Comparison of ENCODE assay signal across 8 cellular contexts in genomic region chr20:32765230-32765875, GRCh38. TPM values are rescaled to one million over a fixed set of nuclear protein-coding genes. Genes with fewer than 3 reads are reported as not detected.
DNase-seq lines count a peak whose midpoint lies in the region; ATAC-seq, FAIRE-seq and TF ChIP-seq lines count a peak whose summit lies in the region.
"Not testable (repeated sequence)": the region's sequence is repeated elsewhere in the genome, so short reads cannot be mapped to it uniquely, and the experiment has no call there.
"Had no signal": no experiment of that assay in that cellular context is flagged by ENCODE, and none has a peak within 500 bp of the region (broad histone marks: within the 10 kb centered on the region; RNA-seq: fewer than 3 reads in every experiment).

No MANE protein-coding gene starts in this region.

- POLR2A ChIA-PET in HCT116 (lab: Charles Lee), result interaction anchor here (0.6 to 1.0 kb wide), 7 partner anchors 10 to 648 kb away, joined by 3 to 7 read pairs (median 4); no protein-coding TSS in a partner anchor

- FAIRE-seq in astrocyte (lab: Jason Lieb, UNC), result not testable (repeated sequence)

- not testable (repeated sequence) for H3K4me1 Mint-ChIP-seq in astrocyte (ENCODE audit: low read depth, unreplicated experiment)
- peaks cover 49% of the 10 kb centered on the region for H3K4me1 Mint-ChIP-seq in neural crest cell

- H3K79me2 ChIP-seq in HCT116 (ENCODE audit: insufficient read depth, low read length), result peaks cover 66% of the 10 kb centered on the region
- H3K79me2 ChIP-seq in astrocyte (ENCODE audit: insufficient read depth, low read length), result peaks cover 48% of the 10 kb centered on the region

- in situ Hi-C loops in Caki2 (cut with HindIII; ENCODE audit: low pct_unique_long_range_greater_than_20kb, low sequenced_read_pairs), result not testable (repeated sequence)

- H2AFZ ChIP-seq in HCT116 (ENCODE audit: low read depth, low read length, poor library complexity, severe bottlenecking); astrocyte (ENCODE audit: low read depth, low read length): not testable (repeated sequence)

- peak overlapping the region; percentile 94 to 96 for H3K4me3 ChIP-seq in HCT116 (replicated peaks in 1 of 2; ENCODE audit: low read depth in 1 of 2, low read length in 2 of 2)
- peak overlapping the region; percentile 89 for H3K4me3 ChIP-seq in NB4 (ENCODE audit: low read depth, low read length)
- not testable (repeated sequence) for H3K4me3 ChIP-seq in astrocyte (ENCODE audit: insufficient read depth, low read depth, low read length); fibroblast of mammary gland (ENCODE audit: control insufficient read depth, low read depth, low read length)
- H3K4me3 ChIP-seq in iPS-18c (ENCODE audit: insufficient read depth, low read depth, low read length), result peak overlapping the region; percentile 89

- CTCF ChIA-PET in HCT116 (lab: Charles Lee), result interaction anchor here (1.1 to 6.7 kb wide), 2 partner anchors 13 to 25 kb away, joined by 4 to 47 read pairs; no protein-coding TSS in a partner anchor

- H3K27ac ChIP-seq in HCT116 (ENCODE audit: low read depth, low read length), result peak overlapping the region; percentile 83
- not testable (repeated sequence) for H3K27ac ChIP-seq in astrocyte (ENCODE audit: low read depth, low read length)

- ATAC-seq in HCT116, result not testable (repeated sequence)

- peaks cover 47 to 58% of the 10 kb centered on the region in 2 experiments for H3K4me1 ChIP-seq in HCT116 (ENCODE audit: control insufficient read depth in 1 of 2, insufficient read depth in 2 of 2, low read length in 2 of 2)
- peaks cover 13% of the 10 kb centered on the region for H3K4me1 ChIP-seq in astrocyte (ENCODE audit: insufficient read depth, low read length)

- not testable (repeated sequence) for TF ChIP-seq POLR2A in HCT116 (IDR thresholded peaks at IDR 0.05; ENCODE audit: borderline replicate concordance, extremely low read depth, insufficient read depth, insufficient read length); NB4 (IDR thresholded peaks at IDR 0.05; ENCODE audit: extremely low read depth, insufficient read length)

- H3K4me3 Mint-ChIP-seq in astrocyte (ENCODE audit: unreplicated experiment) (peak overlapping the region; percentile 27), neural crest cell (peak overlapping the region; percentile 98)

- peak overlapping the region; percentile 95 for H3K9ac ChIP-seq in HCT116 (ENCODE audit: low read length)
- H3K9ac ChIP-seq in astrocyte (ENCODE audit: low read length), result not testable (repeated sequence)

- not testable (repeated sequence) for H4K20me1 ChIP-seq in HCT116 (ENCODE audit: insufficient read depth); astrocyte (ENCODE audit: insufficient read depth, low read length)

- not testable (repeated sequence) for H3K36me3 ChIP-seq in HCT116 (ENCODE audit: control insufficient read depth in 1 of 2, insufficient read depth in 2 of 2, low read length in 2 of 2); astrocyte (ENCODE audit: insufficient read depth, low read length)

- not testable (repeated sequence) for H3K9me2 ChIP-seq in HCT116 (ENCODE audit: insufficient read depth)

- intact Hi-C loops in HCT116 (cut with micrococcal nuclease), result not testable (repeated sequence)

- not testable (repeated sequence) for H3K36me3 Mint-ChIP-seq in astrocyte (ENCODE audit: low read depth, unreplicated experiment); neural crest cell (ENCODE audit: low read depth)

- H3K9me3 Mint-ChIP-seq in astrocyte (ENCODE audit: unreplicated experiment); neural crest cell: not testable (repeated sequence)

- not testable (repeated sequence) for TF ChIP-seq RAD21 in HCT116 (IDR thresholded peaks at IDR 0.05; ENCODE audit: low read depth)

- not testable (repeated sequence) for BruUV-seq in HCT116 (replicated peaks; lab: Mats Ljungman, UMichigan)

- not testable (repeated sequence) for TF ChIP-seq CTCF in HCT116 (IDR thresholded peaks at IDR 0.05 in 2 of 3, conservative IDR thresholded peaks at IDR 0.05 in 1 of 3; ENCODE audit: borderline replicate concordance in 1 of 3, insufficient read depth in 1 of 3, low read depth in 2 of 3, low read length in 2 of 3); NB4 (IDR thresholded peaks at IDR 0.05; ENCODE audit: low read depth, low read length); astrocyte (IDR thresholded peaks at IDR 0.05; ENCODE audit: insufficient read depth, low read depth, low read length); fibroblast of mammary gland (conservative IDR thresholded peaks at IDR 0.05; ENCODE audit: control insufficient read depth, insufficient read depth, low read depth, low read length); neural crest cell (conservative IDR thresholded peaks at IDR 0.05)

- H3K4me2 ChIP-seq in HCT116 (ENCODE audit: low read length) (peak overlapping the region; percentile 99), astrocyte (ENCODE audit: low read length) (peak overlapping the region; percentile 100)

- H3K27me3 Mint-ChIP-seq in astrocyte (ENCODE audit: low read depth, unreplicated experiment), result not testable (repeated sequence)
- peaks cover 15% of the 10 kb centered on the region for H3K27me3 Mint-ChIP-seq in neural crest cell (ENCODE audit: low read depth)

- peak overlapping the region; percentile 77 for H3K27ac Mint-ChIP-seq in astrocyte (ENCODE audit: unreplicated experiment)
- not testable (repeated sequence) for H3K27ac Mint-ChIP-seq in neural crest cell (ENCODE audit: unreplicated experiment)

- not testable (repeated sequence) for H3K27me3 ChIP-seq in HCT116 (ENCODE audit: insufficient read depth, low read length); astrocyte (ENCODE audit: insufficient read depth, low read length)

- not testable (repeated sequence) for H3K9me3 ChIP-seq in HCT116 (ENCODE audit: control insufficient read depth in 1 of 2, insufficient read depth in 1 of 2, low read depth in 1 of 2, low read length in 2 of 2); astrocyte (ENCODE audit: insufficient read depth, low read depth, low read length); iPS-18c (ENCODE audit: control insufficient read depth, insufficient read depth, low read length)

- DNase-seq in Caki2 (ENCODE audit: low read depth) (peak; percentile 98), HCT116 (ENCODE audit: low read depth, low spot score) (peak; percentile 51), astrocyte (ENCODE audit: low read depth) (peak; percentile 35), fibroblast of mammary gland (ENCODE audit: low read depth) (peak; percentile 21)
- not testable (repeated sequence) for DNase-seq in NB4 (ENCODE audit: low read depth); neural crest cell (ENCODE audit: low read depth, low spot score)

- RAD21 ChIA-PET in HCT116 (lab: Charles Lee; ENCODE audit: low non-redundant PET in 1 of 2, low total read pairs in 2 of 2, uncharacterized antibody in 2 of 2, unreplicated experiment in 2 of 2), result interaction anchor here (0.9 to 1.0 kb wide), 2 partner anchors 13 kb away, joined by 3 read pairs; no protein-coding TSS in a partner anchor

RNA-seq across cellular contexts. Expression of gene DNMT3B, which starts 3.2 kb away (rescaled TPM):
- total RNA-seq in Caki2 (2014; rRNA removed; shearing (Covaris generic); ENCODE audit: low replicate concordance), result 52.7 and 54.1 TPM in 2 replicates
- total RNA-seq in HCT116 (2021; ENCODE audit: unreplicated experiment) (22.2 TPM), astrocyte (5.0 and 5.6 TPM in 2 replicates), neural crest cell (57.3 and 58.0 TPM in 2 replicates)
- polyA plus RNA-seq in HCT116 (2012), result 11.3 and 12.7 TPM in 2 replicates
- polyA plus RNA-seq: IgD-negative memory B cell had no signal

RNA-seq across cellular contexts. Expression of gene COMMD7, which starts 22.1 kb away (rescaled TPM):
- 85.9 and 100.0 TPM in 2 replicates for total RNA-seq in Caki2 (2014; rRNA removed; shearing (Covaris generic); ENCODE audit: low replicate concordance)
- total RNA-seq in HCT116 (2021; ENCODE audit: unreplicated experiment), result 13.2 TPM
- polyA plus RNA-seq in HCT116 (2012), result 11.1 and 15.3 TPM in 2 replicates
- total RNA-seq in astrocyte, result 38.7 and 38.9 TPM in 2 replicates
- total RNA-seq in neural crest cell, result 60.4 and 65.3 TPM in 2 replicates

RNA-seq across cellular contexts. Expression of gene MAPRE1, which starts 54.4 kb away (rescaled TPM):
- 126 and 131 TPM in 2 replicates for total RNA-seq in Caki2 (2014; rRNA removed; shearing (Covaris generic); ENCODE audit: low replicate concordance)
- total RNA-seq in HCT116 (2021; ENCODE audit: unreplicated experiment) (118 TPM), astrocyte (153 and 166 TPM in 2 replicates), neural crest cell (291 and 304 TPM in 2 replicates)
- polyA plus RNA-seq in HCT116 (2012), result 44.7 and 56.2 TPM in 2 replicates
